Comparison of ENCODE assay signal across 9 cellular contexts in genomic region chr3:88150771-88151170, GRCh38. TPM values are rescaled to one million over a fixed set of nuclear protein-coding genes. Genes with fewer than 3 reads are reported as not detected.
DNase-seq lines count a peak whose midpoint lies in the region; FAIRE-seq and TF ChIP-seq lines count a peak whose summit lies in the region.
"Had no signal": no experiment of that assay in that cellular context is flagged by ENCODE, and none has a peak within 500 bp of the region (broad histone marks: within the 10 kb centered on the region; RNA-seq: fewer than 3 reads in every experiment).

No MANE protein-coding gene starts in this region.

- in situ Hi-C loops in GM23248 (cut with MboI): no loop called here

- H3K9me3 ChIP-seq in GM23248 (ENCODE audit: low read depth) (no peaks in the 10 kb centered on the region), SJSA1 (replicated peaks) (no peaks in the 10 kb centered on the region)

- peaks cover 74% of the 10 kb centered on the region for H3K79me2 ChIP-seq in GM23248 (ENCODE audit: insufficient read depth)

- H3F3A ChIP-seq in GM23248 (ENCODE audit: insufficient read depth): peaks cover 12% of the 10 kb centered on the region; the same call in 1 of the 2 replicates

- H2AFZ ChIP-seq in GM23248: peak overlapping the region; percentile 97

- peak overlapping the region; percentile 96 for H3K9ac ChIP-seq in GM23248
- H3K9ac ChIP-seq in rectal smooth muscle tissue (ENCODE audit: low read length): no peak overlapping the region

- 1 to 2% methylated on average over 7 of the region's 7 CpGs for WGBS in GM23248 (ENCODE audit: low coverage in 1 of 2, low lambda C conversion rate in 2 of 2, missing lambda C conversion rate in 2 of 2), 2 experiments

- H3K27ac ChIP-seq in GM23248 (peak overlapping the region; percentile 86), SJSA1 (peak overlapping the region; percentile 73), rectal smooth muscle tissue (ENCODE audit: low read depth, low read length) (peak overlapping the region; percentile 88)

- peak overlapping the region; percentile 100 for H3K4me2 ChIP-seq in GM23248 (ENCODE audit: unreplicated experiment)

- H3K27me3 ChIP-seq in GM23248 (replicated peaks; ENCODE audit: insufficient read depth) (no peaks in the 10 kb centered on the region), SJSA1 (replicated peaks) (no peaks in the 10 kb centered on the region), rectal smooth muscle tissue (ENCODE audit: control insufficient read depth, insufficient read depth, low read length) (no peaks in the 10 kb centered on the region)

- POLR2A ChIA-PET in HEK293T (lab: Yijun Ruan, JAX): interaction anchor here (1.2 to 1.6 kb wide), 2 partner anchors 13 to 24 kb away, joined by 3 to 4 read pairs; no protein-coding TSS in a partner anchor

- H3K9me2 ChIP-seq in GM23248 (ENCODE audit: insufficient read depth): no peaks in the 10 kb centered on the region

- H3K4me1 ChIP-seq in GM23248 (ENCODE audit: insufficient read depth) (peaks cover 13% of the 10 kb centered on the region), SJSA1 (replicated peaks) (peaks cover 6% of the 10 kb centered on the region; the same call in 1 of the 2 replicates), rectal smooth muscle tissue (ENCODE audit: control insufficient read depth, insufficient read depth, low read length) (peaks cover 10% of the 10 kb centered on the region)

- peak; percentile 16 for DNase-seq in GM23248
- no peak for DNase-seq in SJSA1 (ENCODE audit: low read depth in 1 of 2, low spot score in 2 of 2)
- DNase-seq in fibroblast of mammary gland (ENCODE audit: low read depth): no peak
- no peak for DNase-seq in HEK293T (ENCODE audit: extremely low spot score)
- no peak for DNase-seq in NCI-H2107 (lab: John Stamatoyannopoulos, UW)
- no peak for DNase-seq in stimulated activated CD4-positive, alpha-beta T cell treated with anti-CD3 and anti-CD28 coated beads, Interleukin-4, amount 100 ng/mL, for 1 hour
- no peak for DNase-seq in urothelium cell line (ENCODE audit: low spot score)

- CTCF ChIA-PET in HEK293T (lab: Yijun Ruan, JAX): interaction anchor here (1.1 kb wide), 1 partner anchor 68 kb away, joined by 5 read pairs; no protein-coding TSS in a partner anchor

- no peak for FAIRE-seq in urothelium cell line (lab: Jason Lieb, UNC)
- FAIRE-seq: TTC549 had no signal

- H3K4me3 ChIP-seq in GM23248: peak overlapping the region; percentile 99
- peak overlapping the region; percentile 77 for H3K4me3 ChIP-seq in SJSA1
- H3K4me3 ChIP-seq in fibroblast of mammary gland (ENCODE audit: control insufficient read depth, low read depth, low read length): peak overlapping the region; percentile 98
- peak overlapping the region; percentile 92 for H3K4me3 ChIP-seq in rectal smooth muscle tissue (ENCODE audit: low read length)

- H3K36me3 ChIP-seq in GM23248 (ENCODE audit: low read depth): peaks cover 15% of the 10 kb centered on the region; the same call in 1 of the 2 replicates
- peaks cover 28% of the 10 kb centered on the region for H3K36me3 ChIP-seq in SJSA1
- H3K36me3 ChIP-seq in rectal smooth muscle tissue (ENCODE audit: control insufficient read depth, insufficient read depth, low read length): no peaks in the 10 kb centered on the region

- TF ChIP-seq CTCF in fibroblast of mammary gland (conservative IDR thresholded peaks at IDR 0.05; ENCODE audit: control insufficient read depth, insufficient read depth, low read depth, low read length): no peak

- no peaks in the 10 kb centered on the region for H4K20me1 ChIP-seq in GM23248 (ENCODE audit: insufficient read depth)

TF ChIP-seq in HEK293T, 16 proteins besides CTCF, POLR2A, EP300 and RAD21:
- TF ChIP-seq NFRKB (IDR thresholded peaks at IDR 0.05): no peak
- TF ChIP-seq LEF1 (IDR thresholded peaks at IDR 0.05; ENCODE audit: borderline replicate concordance): no peak
- TF ChIP-seq FOXK2 (IDR thresholded peaks at IDR 0.05): no peak
- TF ChIP-seq ZNF384 (IDR thresholded peaks at IDR 0.05): no peak
- TF ChIP-seq FOXA1 (IDR thresholded peaks at IDR 0.05): no peak
- no peak for TF ChIP-seq BHLHE40 (IDR thresholded peaks at IDR 0.05; ENCODE audit: borderline replicate concordance)
- TF ChIP-seq TARDBP (IDR thresholded peaks at IDR 0.05): no peak
- TF ChIP-seq ARNT (IDR thresholded peaks at IDR 0.05): no peak
- no peak for TF ChIP-seq CTBP1 (IDR thresholded peaks at IDR 0.05; ENCODE audit: borderline replicate concordance)
- TF ChIP-seq SUZ12 (IDR thresholded peaks at IDR 0.05): no peak
- no peak for TF ChIP-seq PKNOX1 (IDR thresholded peaks at IDR 0.05)
- TF ChIP-seq L3MBTL2 (conservative IDR thresholded peaks at IDR 0.05): no peak
- TF ChIP-seq FOXM1 (IDR thresholded peaks at IDR 0.05; ENCODE audit: borderline replicate concordance): no peak
- TF ChIP-seq HDGF (IDR thresholded peaks at IDR 0.05; ENCODE audit: borderline replicate concordance): no peak
- no peak for TF ChIP-seq ELF4 (IDR thresholded peaks at IDR 0.05)
- no peak for TF ChIP-seq SP1 (IDR thresholded peaks at IDR 0.05)

RNA-seq across cellular contexts. Expression of gene C3orf38, which starts 1.0 kb away (rescaled TPM):
- 21.6 and 26.8 TPM in 2 replicates for total RNA-seq in GM23248 (2014; rRNA removed; shearing (Covaris generic))
- 24.9 and 25.3 TPM in 2 replicates for polyA plus RNA-seq in GM23248 (2016; fragmentation: Nextera tagmentation; extraction: Ambion mirVana)
- 19.0 and 21.0 TPM in 2 replicates for total RNA-seq in SJSA1 (2014; rRNA removed; shearing (Covaris generic))
